8 cellular contexts compared by ENCODE assay signal in the genomic region with DNA sequence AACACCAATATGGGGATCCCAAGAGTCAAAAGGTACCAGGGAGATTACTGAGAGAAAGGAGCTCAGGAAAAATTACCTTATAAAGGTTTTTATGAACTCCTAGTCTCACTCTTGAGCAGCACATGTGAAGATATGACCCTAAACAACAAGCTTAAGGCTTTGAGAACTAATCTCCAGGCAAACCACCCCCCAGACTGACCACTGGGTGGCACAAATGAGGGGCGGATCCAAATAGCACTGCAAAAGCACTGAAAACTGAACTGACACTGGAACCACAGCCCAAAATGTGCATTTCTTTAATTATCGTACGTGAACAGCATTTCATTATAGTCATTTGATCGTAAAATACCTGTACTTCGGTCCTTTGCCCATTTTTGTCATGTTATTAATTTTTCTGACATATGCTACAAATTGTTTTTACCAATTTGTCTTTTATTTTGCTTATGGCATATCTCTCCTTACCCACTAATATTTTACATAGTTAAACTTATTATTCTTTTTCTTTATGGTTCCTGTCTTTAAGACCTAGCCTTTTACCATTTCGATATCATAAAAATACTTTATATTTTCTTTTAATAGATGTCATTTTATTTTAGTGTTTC. TPM values are rescaled to one million over a fixed set of nuclear protein-coding genes. Genes with fewer than 3 reads are reported as not detected.
DNase-seq lines count a peak whose midpoint lies in the region; ATAC-seq, FAIRE-seq and TF ChIP-seq lines count a peak whose summit lies in the region.

No MANE protein-coding gene starts in this region.

- no peak for TF ChIP-seq POLR2A in GM12892 (IDR thresholded peaks at IDR 0.05; ENCODE audit: low read depth, low read length)

- H3K27ac ChIP-seq in MM.1S (ENCODE audit: low read length): no peak overlapping the region

- H3K9me2 ChIP-seq in MM.1S (replicated peaks; ENCODE audit: insufficient read depth, low read length): no peaks in the 10 kb centered on the region

- H3K4me3 ChIP-seq in MM.1S (ENCODE audit: low read length): no peak overlapping the region

- no peak for ATAC-seq in activated naive CD8-positive, alpha-beta T cell treated with anti-CD3 and anti-CD28 coated beads, Interleukin-2, amount 50 U/mL, for 24 hours
- ATAC-seq in HG03469 (IDR thresholded peaks at IDR 0.05; ENCODE audit: unreplicated experiment): no peak

- H3K27me3 ChIP-seq in MM.1S (replicated peaks; ENCODE audit: insufficient read depth, low read length): no peaks in the 10 kb centered on the region

- no peaks in the 10 kb centered on the region for H3K9me3 Mint-ChIP-seq in activated naive CD8-positive, alpha-beta T cell treated with anti-CD3 and anti-CD28 coated beads, Interleukin-2, amount 50 U/mL, for 24 hours
- no peaks in the 10 kb centered on the region for H3K9me3 Mint-ChIP-seq in activated naive CD8-positive, alpha-beta T cell treated with anti-CD3 and anti-CD28 coated beads for 36 hours

- peak; percentile 28 for DNase-seq in activated naive CD8-positive, alpha-beta T cell treated with anti-CD3 and anti-CD28 coated beads, Interleukin-2, amount 50 U/mL, for 24 hours
- DNase-seq in activated naive CD8-positive, alpha-beta T cell treated with anti-CD3 and anti-CD28 coated beads for 36 hours: no peak
- DNase-seq in MM.1S (peak; percentile 31), iPS-NIHi11 (ENCODE audit: low spot score) (peak; percentile 43), GM12892 (ENCODE audit: insufficient read length) (no peak)
- peak; percentile 30 to 36 for DNase-seq in activated T-cell treated with anti-CD3 and anti-CD28 coated beads, Interleukin-2, amount 50 U/mL, for 48 hours
- peak; percentile 8 for DNase-seq in stimulated activated CD8-positive, alpha-beta memory T cell treated with anti-CD3 and anti-CD28 coated beads, Interleukin-12 subunit alpha, Interleukin-12 subunit beta, amount 100 ng/mL, for 1 hour (ENCODE audit: low read depth)

- no peak overlapping the region for H2AFZ ChIP-seq in MM.1S (ENCODE audit: low read length)

- no peaks in the 10 kb centered on the region for H3K79me2 ChIP-seq in MM.1S (ENCODE audit: low read length)

- H3K4me2 ChIP-seq in MM.1S (ENCODE audit: low read depth, low read length): no peak overlapping the region

- no peaks in the 10 kb centered on the region for H3F3A ChIP-seq in MM.1S (ENCODE audit: insufficient read depth, low read length)

- peak; percentile 41 for TF ChIP-seq CTCF in MM.1S (IDR thresholded peaks at IDR 0.05; ENCODE audit: low read length)

- H3K4me3 Mint-ChIP-seq in activated naive CD8-positive, alpha-beta T cell treated with anti-CD3 and anti-CD28 coated beads, Interleukin-2, amount 50 U/mL, for 24 hours: no peak overlapping the region
- H3K4me3 Mint-ChIP-seq in activated naive CD8-positive, alpha-beta T cell treated with anti-CD3 and anti-CD28 coated beads for 36 hours: no peak overlapping the region

- FAIRE-seq in GM12892 (lab: Jason Lieb, UNC): no peak

- no peaks in the 10 kb centered on the region for H3K36me3 ChIP-seq in MM.1S (replicated peaks; ENCODE audit: insufficient read depth, low read length)

- H3K36me3 Mint-ChIP-seq in activated naive CD8-positive, alpha-beta T cell treated with anti-CD3 and anti-CD28 coated beads, Interleukin-2, amount 50 U/mL, for 24 hours (ENCODE audit: low read depth): peaks cover 16% of the 10 kb centered on the region
- peaks cover 7% of the 10 kb centered on the region for H3K36me3 Mint-ChIP-seq in activated naive CD8-positive, alpha-beta T cell treated with anti-CD3 and anti-CD28 coated beads for 36 hours

- no peak overlapping the region for H3K9ac ChIP-seq in MM.1S (ENCODE audit: low read length)

- H3K4me1 ChIP-seq in MM.1S (ENCODE audit: low read length): no peaks in the 10 kb centered on the region

- no peaks in the 10 kb centered on the region for H3K4me1 Mint-ChIP-seq in activated naive CD8-positive, alpha-beta T cell treated with anti-CD3 and anti-CD28 coated beads, Interleukin-2, amount 50 U/mL, for 24 hours
- no peaks in the 10 kb centered on the region for H3K4me1 Mint-ChIP-seq in activated naive CD8-positive, alpha-beta T cell treated with anti-CD3 and anti-CD28 coated beads for 36 hours

- H3K27me3 Mint-ChIP-seq in activated naive CD8-positive, alpha-beta T cell treated with anti-CD3 and anti-CD28 coated beads, Interleukin-2, amount 50 U/mL, for 24 hours: no peaks in the 10 kb centered on the region
- no peaks in the 10 kb centered on the region for H3K27me3 Mint-ChIP-seq in activated naive CD8-positive, alpha-beta T cell treated with anti-CD3 and anti-CD28 coated beads for 36 hours

- no peak overlapping the region for H3K27ac Mint-ChIP-seq in activated naive CD8-positive, alpha-beta T cell treated with anti-CD3 and anti-CD28 coated beads, Interleukin-2, amount 50 U/mL, for 24 hours
- H3K27ac Mint-ChIP-seq in activated naive CD8-positive, alpha-beta T cell treated with anti-CD3 and anti-CD28 coated beads for 36 hours: no peak overlapping the region

- no peaks in the 10 kb centered on the region for H4K20me1 ChIP-seq in MM.1S (ENCODE audit: insufficient read depth, low read length)

- no peaks in the 10 kb centered on the region for H3K9me3 ChIP-seq in MM.1S (replicated peaks; ENCODE audit: insufficient read depth, low read length)

RNA-seq across cellular contexts. Expression of a gene that starts 31.5 kb away (rescaled TPM):
- total RNA-seq in activated naive CD8-positive, alpha-beta T cell treated with anti-CD3 and anti-CD28 coated beads for 36 hours: 10 to 100 TPM; 28.1 to 32.0 TPM
- polyA plus RNA-seq in GM12892 (2012; ENCODE audit: missing spikeins): 46.5 TPM

RNA-seq across cellular contexts. Expression of a gene that starts 44.5 kb away (rescaled TPM):
- 10 to 100 TPM in 1 of 2 experiments, 1 to 10 TPM in 1; 10.0 to 10.8 TPM for total RNA-seq in activated naive CD8-positive, alpha-beta T cell treated with anti-CD3 and anti-CD28 coated beads for 36 hours
- polyA plus RNA-seq in GM12892 (2012; ENCODE audit: missing spikeins): 9.6 TPM

Comparison
In these comparisons a context has a peak if more than half of its experiments do, and no peak if none do; other contexts are left out.
1. DNase-seq: peak in activated naive CD8-positive, alpha-beta T cell treated with anti-CD3 and anti-CD28 coated beads, Interleukin-2, amount 50 U/mL, for 24 hours (single experiment), MM.1S (single experiment), activated T-cell treated with anti-CD3 and anti-CD28 coated beads, Interleukin-2, amount 50 U/mL, for 48 hours (2 of 2), iPS-NIHi11 (single experiment) and stimulated activated CD8-positive, alpha-beta memory T cell treated with anti-CD3 and anti-CD28 coated beads, Interleukin-12 subunit alpha, Interleukin-12 subunit beta, amount 100 ng/mL, for 1 hour (single experiment); none in activated naive CD8-positive, alpha-beta T cell treated with anti-CD3 and anti-CD28 coated beads for 36 hours (single experiment) and GM12892 (single experiment).